1 cellular context compared by ENCODE assay signal in the genomic region with DNA sequence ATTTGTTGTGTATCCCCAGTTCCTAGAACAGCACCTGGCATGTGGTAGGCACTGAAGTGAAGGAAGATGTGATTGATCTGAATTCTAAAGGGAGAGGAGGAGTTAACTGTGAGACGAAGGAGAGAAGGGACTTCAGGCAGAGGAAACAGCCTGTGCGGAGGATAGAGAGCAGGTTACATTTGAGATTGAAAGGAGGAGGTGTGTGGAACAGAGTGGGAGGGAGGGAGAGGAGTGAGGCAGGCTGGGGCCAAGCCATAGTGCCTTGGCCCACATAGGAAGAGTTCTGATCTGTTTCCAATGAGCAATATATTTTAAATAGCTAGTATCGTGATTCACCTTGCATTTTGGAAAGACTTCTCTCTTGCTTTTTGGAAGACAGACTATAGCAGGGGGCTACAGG.
TF ChIP-seq lines count a peak whose summit lies in the region.

No MANE protein-coding gene starts in this region.

TF ChIP-seq in WTC11, 78 proteins besides CTCF, POLR2A, EP300 and RAD21 (continued from another document):
- TF ChIP-seq NFYB (CRISPR knock-in tag; conservative IDR thresholded peaks at IDR 0.05; ENCODE audit: low read depth) (no peak), SMAD4 (CRISPR knock-in tag; IDR thresholded peaks at IDR 0.05) (no peak), ZBTB21 (CRISPR knock-in tag; IDR thresholded peaks at IDR 0.05; ENCODE audit: borderline replicate concordance) (no peak), JAZF1 (CRISPR knock-in tag; IDR thresholded peaks at IDR 0.05) (no peak), ZNF416 (CRISPR knock-in tag; IDR thresholded peaks at IDR 0.05) (no peak), ELF4 (CRISPR knock-in tag; IDR thresholded peaks at IDR 0.05; ENCODE audit: low read depth) (no peak), NFATC4 (CRISPR knock-in tag; IDR thresholded peaks at IDR 0.05) (no peak), SOX15 (CRISPR knock-in tag; IDR thresholded peaks at IDR 0.05) (no peak), NR2C2 (CRISPR knock-in tag; IDR thresholded peaks at IDR 0.05) (no peak)
- TF ChIP-seq, protein P1, sequence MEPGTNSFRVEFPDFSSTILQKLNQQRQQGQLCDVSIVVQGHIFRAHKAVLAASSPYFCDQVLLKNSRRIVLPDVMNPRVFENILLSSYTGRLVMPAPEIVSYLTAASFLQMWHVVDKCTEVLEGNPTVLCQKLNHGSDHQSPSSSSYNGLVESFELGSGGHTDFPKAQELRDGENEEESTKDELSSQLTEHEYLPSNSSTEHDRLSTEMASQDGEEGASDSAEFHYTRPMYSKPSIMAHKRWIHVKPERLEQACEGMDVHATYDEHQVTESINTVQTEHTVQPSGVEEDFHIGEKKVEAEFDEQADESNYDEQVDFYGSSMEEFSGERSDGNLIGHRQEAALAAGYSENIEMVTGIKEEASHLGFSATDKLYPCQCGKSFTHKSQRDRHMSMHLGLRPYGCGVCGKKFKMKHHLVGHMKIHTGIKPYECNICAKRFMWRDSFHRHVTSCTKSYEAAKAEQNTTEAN (CRISPR knock-in tag; IDR thresholded peaks at IDR 0.05): no peak
- TF ChIP-seq, protein P2, sequence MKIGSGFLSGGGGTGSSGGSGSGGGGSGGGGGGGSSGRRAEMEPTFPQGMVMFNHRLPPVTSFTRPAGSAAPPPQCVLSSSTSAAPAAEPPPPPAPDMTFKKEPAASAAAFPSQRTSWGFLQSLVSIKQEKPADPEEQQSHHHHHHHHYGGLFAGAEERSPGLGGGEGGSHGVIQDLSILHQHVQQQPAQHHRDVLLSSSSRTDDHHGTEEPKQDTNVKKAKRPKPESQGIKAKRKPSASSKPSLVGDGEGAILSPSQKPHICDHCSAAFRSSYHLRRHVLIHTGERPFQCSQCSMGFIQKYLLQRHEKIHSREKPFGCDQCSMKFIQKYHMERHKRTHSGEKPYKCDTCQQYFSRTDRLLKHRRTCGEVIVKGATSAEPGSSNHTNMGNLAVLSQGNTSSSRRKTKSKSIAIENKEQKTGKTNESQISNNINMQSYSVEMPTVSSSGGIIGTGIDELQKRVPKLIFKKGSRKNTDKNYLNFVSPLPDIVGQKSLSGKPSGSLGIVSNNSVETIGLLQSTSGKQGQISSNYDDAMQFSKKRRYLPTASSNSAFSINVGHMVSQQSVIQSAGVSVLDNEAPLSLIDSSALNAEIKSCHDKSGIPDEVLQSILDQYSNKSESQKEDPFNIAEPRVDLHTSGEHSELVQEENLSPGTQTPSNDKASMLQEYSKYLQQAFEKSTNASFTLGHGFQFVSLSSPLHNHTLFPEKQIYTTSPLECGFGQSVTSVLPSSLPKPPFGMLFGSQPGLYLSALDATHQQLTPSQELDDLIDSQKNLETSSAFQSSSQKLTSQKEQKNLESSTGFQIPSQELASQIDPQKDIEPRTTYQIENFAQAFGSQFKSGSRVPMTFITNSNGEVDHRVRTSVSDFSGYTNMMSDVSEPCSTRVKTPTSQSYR (CRISPR knock-in tag; IDR thresholded peaks at IDR 0.05): no peak
- TF ChIP-seq, protein P3, sequence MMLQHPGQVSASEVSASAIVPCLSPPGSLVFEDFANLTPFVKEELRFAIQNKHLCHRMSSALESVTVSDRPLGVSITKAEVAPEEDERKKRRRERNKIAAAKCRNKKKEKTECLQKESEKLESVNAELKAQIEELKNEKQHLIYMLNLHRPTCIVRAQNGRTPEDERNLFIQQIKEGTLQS (CRISPR knock-in tag; conservative IDR thresholded peaks at IDR 0.05): no peak
- TF ChIP-seq, protein P4, sequence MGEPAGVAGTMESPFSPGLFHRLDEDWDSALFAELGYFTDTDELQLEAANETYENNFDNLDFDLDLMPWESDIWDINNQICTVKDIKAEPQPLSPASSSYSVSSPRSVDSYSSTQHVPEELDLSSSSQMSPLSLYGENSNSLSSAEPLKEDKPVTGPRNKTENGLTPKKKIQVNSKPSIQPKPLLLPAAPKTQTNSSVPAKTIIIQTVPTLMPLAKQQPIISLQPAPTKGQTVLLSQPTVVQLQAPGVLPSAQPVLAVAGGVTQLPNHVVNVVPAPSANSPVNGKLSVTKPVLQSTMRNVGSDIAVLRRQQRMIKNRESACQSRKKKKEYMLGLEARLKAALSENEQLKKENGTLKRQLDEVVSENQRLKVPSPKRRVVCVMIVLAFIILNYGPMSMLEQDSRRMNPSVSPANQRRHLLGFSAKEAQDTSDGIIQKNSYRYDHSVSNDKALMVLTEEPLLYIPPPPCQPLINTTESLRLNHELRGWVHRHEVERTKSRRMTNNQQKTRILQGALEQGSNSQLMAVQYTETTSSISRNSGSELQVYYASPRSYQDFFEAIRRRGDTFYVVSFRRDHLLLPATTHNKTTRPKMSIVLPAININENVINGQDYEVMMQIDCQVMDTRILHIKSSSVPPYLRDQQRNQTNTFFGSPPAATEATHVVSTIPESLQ (CRISPR knock-in tag; IDR thresholded peaks at IDR 0.05): no peak
- TF ChIP-seq, protein P5, sequence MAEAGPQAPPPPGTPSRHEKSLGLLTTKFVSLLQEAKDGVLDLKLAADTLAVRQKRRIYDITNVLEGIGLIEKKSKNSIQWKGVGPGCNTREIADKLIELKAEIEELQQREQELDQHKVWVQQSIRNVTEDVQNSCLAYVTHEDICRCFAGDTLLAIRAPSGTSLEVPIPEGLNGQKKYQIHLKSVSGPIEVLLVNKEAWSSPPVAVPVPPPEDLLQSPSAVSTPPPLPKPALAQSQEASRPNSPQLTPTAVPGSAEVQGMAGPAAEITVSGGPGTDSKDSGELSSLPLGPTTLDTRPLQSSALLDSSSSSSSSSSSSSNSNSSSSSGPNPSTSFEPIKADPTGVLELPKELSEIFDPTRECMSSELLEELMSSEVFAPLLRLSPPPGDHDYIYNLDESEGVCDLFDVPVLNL (CRISPR knock-in tag; IDR thresholded peaks at IDR 0.05; ENCODE audit: borderline replicate concordance, low read depth): no peak
- TF ChIP-seq, protein P6, sequence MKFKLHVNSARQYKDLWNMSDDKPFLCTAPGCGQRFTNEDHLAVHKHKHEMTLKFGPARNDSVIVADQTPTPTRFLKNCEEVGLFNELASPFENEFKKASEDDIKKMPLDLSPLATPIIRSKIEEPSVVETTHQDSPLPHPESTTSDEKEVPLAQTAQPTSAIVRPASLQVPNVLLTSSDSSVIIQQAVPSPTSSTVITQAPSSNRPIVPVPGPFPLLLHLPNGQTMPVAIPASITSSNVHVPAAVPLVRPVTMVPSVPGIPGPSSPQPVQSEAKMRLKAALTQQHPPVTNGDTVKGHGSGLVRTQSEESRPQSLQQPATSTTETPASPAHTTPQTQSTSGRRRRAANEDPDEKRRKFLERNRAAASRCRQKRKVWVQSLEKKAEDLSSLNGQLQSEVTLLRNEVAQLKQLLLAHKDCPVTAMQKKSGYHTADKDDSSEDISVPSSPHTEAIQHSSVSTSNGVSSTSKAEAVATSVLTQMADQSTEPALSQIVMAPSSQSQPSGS (CRISPR knock-in tag; IDR thresholded peaks at IDR 0.05; ENCODE audit: borderline replicate concordance, low read depth): no peak
- TF ChIP-seq, protein P7, sequence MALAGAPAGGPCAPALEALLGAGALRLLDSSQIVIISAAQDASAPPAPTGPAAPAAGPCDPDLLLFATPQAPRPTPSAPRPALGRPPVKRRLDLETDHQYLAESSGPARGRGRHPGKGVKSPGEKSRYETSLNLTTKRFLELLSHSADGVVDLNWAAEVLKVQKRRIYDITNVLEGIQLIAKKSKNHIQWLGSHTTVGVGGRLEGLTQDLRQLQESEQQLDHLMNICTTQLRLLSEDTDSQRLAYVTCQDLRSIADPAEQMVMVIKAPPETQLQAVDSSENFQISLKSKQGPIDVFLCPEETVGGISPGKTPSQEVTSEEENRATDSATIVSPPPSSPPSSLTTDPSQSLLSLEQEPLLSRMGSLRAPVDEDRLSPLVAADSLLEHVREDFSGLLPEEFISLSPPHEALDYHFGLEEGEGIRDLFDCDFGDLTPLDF (CRISPR knock-in tag; IDR thresholded peaks at IDR 0.05): no peak
